In the genomic region with DNA sequence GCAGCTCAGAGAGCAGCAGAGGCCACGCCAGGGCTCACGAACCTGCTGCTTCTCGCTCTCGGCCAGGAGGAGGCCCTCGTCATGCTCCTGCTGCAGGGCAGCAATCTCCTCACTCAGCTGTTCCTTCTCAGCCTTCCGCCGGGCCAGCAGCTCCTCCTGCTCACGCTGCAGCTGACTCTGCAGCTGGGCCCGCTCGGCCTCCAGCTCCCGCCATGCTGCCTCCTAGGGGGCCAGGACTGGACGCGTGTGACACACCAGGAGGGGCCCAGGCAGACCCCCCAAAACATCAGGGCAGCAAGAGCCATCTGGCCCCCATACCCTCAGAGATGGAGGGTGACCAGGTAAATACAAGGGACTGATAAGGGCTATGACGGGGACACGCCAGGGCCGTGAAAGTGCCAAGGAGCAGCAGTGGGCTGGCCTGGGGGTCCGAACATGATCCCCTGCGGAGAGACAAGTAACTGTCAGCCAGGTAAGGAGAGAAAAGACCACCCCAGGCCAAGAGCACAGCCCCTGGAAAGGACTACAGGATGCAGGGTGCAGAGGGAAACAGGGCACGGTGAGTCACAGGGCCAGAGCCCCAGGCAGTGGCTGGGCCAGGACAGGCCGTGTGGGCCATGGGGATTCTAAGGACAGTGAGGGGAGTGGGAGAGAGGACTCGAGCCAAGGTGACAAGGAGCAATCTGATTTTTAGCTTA, we compare ENCODE assay signal across 9 cellular contexts. TPM values are rescaled to one million over a fixed set of nuclear protein-coding genes. Genes with fewer than 3 reads are reported as not detected.
DNase-seq lines count a peak whose midpoint lies in the region; ATAC-seq and TF ChIP-seq lines count a peak whose summit lies in the region.
"Not testable (repeated sequence)": the region's sequence is repeated elsewhere in the genome, so short reads cannot be mapped to it uniquely, and the experiment has no call there.
"Had no signal": no experiment of that assay in that cellular context is flagged by ENCODE, and none has a peak within 500 bp of the region (broad histone marks: within the 10 kb centered on the region; RNA-seq: fewer than 3 reads in every experiment).

No MANE protein-coding gene starts in this region.

- peak; percentile 87 for DNase-seq in H7
- DNase-seq in activated CD4-positive, CD25-positive, alpha-beta regulatory T cell treated with anti-CD3 and anti-CD28 coated beads, Interleukin-2, amount 50 U/mL, for 72 hours = peak; percentile 35
- peak; percentile 66 for DNase-seq in activated effector memory CD4-positive, alpha-beta T cell treated with anti-CD3 and anti-CD28 coated beads, Interleukin-2, amount 50 U/mL, for 16 hours
- DNase-seq in colonic mucosa = peak; percentile 19
- DNase-seq in right atrium auricular region (ENCODE audit: low spot score) = peak; percentile 61
- peak; percentile 10 for DNase-seq in mucosa of gallbladder (ENCODE audit: low spot score)
- DNase-seq in psoas muscle = peak; percentile 23 to 62
- DNase-seq in uterus = peak; percentile 20

- intact Hi-C loops in colonic mucosa (cut with DNase I); psoas muscle (cut with DNase I); uterus (cut with DNase I; ENCODE audit: low total_unique reads): not testable (repeated sequence)

- H3K27ac ChIP-seq in colonic mucosa, right atrium auricular region, psoas muscle, uterus: not testable (repeated sequence)

- not testable (repeated sequence) for H3K9ac ChIP-seq in colonic mucosa (ENCODE audit: low read depth in 2 of 2, low read length in 2 of 2)

- H3K9me3 ChIP-seq in colonic mucosa, right atrium auricular region, psoas muscle, uterus: not testable (repeated sequence)

- not testable (repeated sequence) for TF ChIP-seq CTCF in colonic mucosa (IDR thresholded peaks at IDR 0.05); right atrium auricular region (IDR thresholded peaks at IDR 0.05); psoas muscle (IDR thresholded peaks at IDR 0.05); uterus (IDR thresholded peaks at IDR 0.05)

- TF ChIP-seq POLR2A in uterus (IDR thresholded peaks at IDR 0.05) = not testable (repeated sequence)

- not testable (repeated sequence) for ATAC-seq in psoas muscle

- not testable (repeated sequence) for H3K36me3 ChIP-seq in H7 (replicated peaks; ENCODE audit: control insufficient read depth, insufficient read depth, low read length); colonic mucosa; uterus
- H3K36me3 ChIP-seq in right atrium auricular region (peaks cover 36% of the 10 kb centered on the region), psoas muscle (ENCODE audit: insufficient read depth in 1 of 2, low read depth in 1 of 2) (peaks cover 0 to 60% of the 10 kb centered on the region in 2 donors)

- H3K4me1 ChIP-seq in colonic mucosa, right atrium auricular region, uterus: not testable (repeated sequence)
- H3K4me1 ChIP-seq in psoas muscle = peaks cover 14% of the 10 kb centered on the region

- not testable (repeated sequence) for H3K27me3 ChIP-seq in H7 (ENCODE audit: control insufficient read depth, insufficient read depth, low read length); colonic mucosa; right atrium auricular region; psoas muscle (ENCODE audit: insufficient read depth in 3 of 3, low read length in 2 of 3); uterus

- WGBS in psoas muscle, 3 donors = 71 to 80% (median 73%) methylated on average over 21 of the region's 21 CpGs

- not testable (repeated sequence) for H3K4me3 ChIP-seq in H7 (ENCODE audit: insufficient read depth, low read depth, low read length); colonic mucosa; right atrium auricular region; psoas muscle; uterus

RNA-seq across cellular contexts. Expression of a gene that starts 6.6 kb away (rescaled TPM):
- total RNA-seq in H7 (2014; rRNA removed; shearing (Covaris generic)) = 6.8 and 14.4 TPM in 2 replicates
- total RNA-seq in colonic mucosa (10 to 100 TPM; 45.2 to 54.3 TPM), right atrium auricular region (10 to 100 TPM; 15.1 to 20.0 TPM), mucosa of gallbladder (64.2 TPM), psoas muscle (10 to 100 TPM in 1 of 4 donors, 1 to 10 TPM in 3; 5.3 to 20.9 (median 7.3) TPM), uterus (100 to 1,000 TPM in 1 of 4 donors, 10 to 100 TPM in 3; 29.4 to 178 (median 39.2) TPM)
- polyA plus RNA-seq in psoas muscle = 10 to 100 TPM in 1 of 3 donors, 1 to 10 TPM in 2; 2.4 to 12.5 (median 6.1) TPM

RNA-seq across cellular contexts. Expression of a gene that starts 46.8 kb away (rescaled TPM):
- under 0.01 TPM in 2 replicates for total RNA-seq in H7 (2014; rRNA removed; shearing (Covaris generic))
- total RNA-seq in colonic mucosa (1,000 to 10,000 TPM; 1,159 to 2,517 TPM), right atrium auricular region (not detected), mucosa of gallbladder (1,358 TPM), psoas muscle (1,000 to 10,000 TPM; 1,264 to 5,208 (median 3,151) TPM), uterus (1,000 to 10,000 TPM in 1 of 4 donors, under 1 TPM in 3; under 0.01 to 2,125 (median under 0.01) TPM)
- polyA plus RNA-seq in psoas muscle = not detected
- total RNA-seq: GM23248 had no signal
- polyA plus RNA-seq: GM23248 had no signal

Comparison
In these comparisons a context has a peak if more than half of its experiments do, and no peak if none do; other contexts are left out.
1. DNase-seq: peak in every context shown above with its lines; median percentile 87 in H7; 66 in activated effector memory CD4-positive, alpha-beta T cell treated with anti-CD3 and anti-CD28 coated beads, Interleukin-2, amount 50 U/mL, for 16 hours; 61 in right atrium auricular region; 42 in psoas muscle; 35 in activated CD4-positive, CD25-positive, alpha-beta regulatory T cell treated with anti-CD3 and anti-CD28 coated beads, Interleukin-2, amount 50 U/mL, for 72 hours; 20 in uterus; 19 in colonic mucosa; 10 in mucosa of gallbladder.